In the genomic region with DNA sequence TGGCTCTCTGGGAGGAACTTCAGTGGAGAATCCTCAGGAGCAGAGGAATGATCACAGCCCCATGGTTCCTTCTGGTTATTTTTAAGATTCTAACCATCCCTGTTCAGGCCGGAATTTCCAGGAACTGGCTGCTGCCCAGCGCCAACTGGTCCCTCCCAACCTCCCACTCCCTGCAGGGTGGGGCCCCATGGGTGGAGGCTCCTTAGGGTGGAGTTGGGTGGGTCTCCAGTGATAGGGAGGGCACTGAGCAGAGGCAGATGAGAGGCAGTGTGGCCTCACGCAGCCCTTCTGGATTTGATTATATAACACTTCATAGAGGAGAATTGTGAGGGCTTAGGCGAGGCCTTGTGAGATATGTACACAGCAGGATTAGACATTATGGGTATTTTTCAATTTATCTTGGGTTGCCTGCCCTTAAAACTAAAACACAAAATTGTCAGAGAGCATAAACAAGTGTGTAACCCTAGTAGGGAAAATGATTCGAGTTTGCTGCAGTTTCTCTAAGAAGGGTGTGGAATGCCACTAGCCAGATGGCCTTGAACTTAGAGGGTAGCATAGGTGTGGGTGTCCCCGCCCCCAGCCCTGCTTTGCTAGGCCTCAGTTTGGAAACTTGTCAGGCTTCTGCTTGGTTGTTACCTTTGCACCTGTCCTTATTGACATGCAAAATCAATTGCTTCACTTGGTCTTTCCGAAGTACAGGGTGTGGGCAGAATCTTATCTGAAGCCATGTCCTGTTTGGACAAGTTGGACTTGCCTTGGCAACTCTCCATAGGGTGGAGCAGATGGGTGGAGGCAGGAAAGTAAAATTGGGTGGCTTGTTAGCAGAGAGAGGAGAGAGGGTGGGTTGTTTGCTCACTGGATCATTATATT, we compare ENCODE assay signal across 1 cellular context.
TF ChIP-seq lines count a peak whose summit lies in the region.

No MANE protein-coding gene starts in this region.

TF ChIP-seq in HepG2, 621 proteins besides CTCF, POLR2A, EP300 and RAD21 (continued from another document and continues in another):
- TF ChIP-seq, protein P1, sequence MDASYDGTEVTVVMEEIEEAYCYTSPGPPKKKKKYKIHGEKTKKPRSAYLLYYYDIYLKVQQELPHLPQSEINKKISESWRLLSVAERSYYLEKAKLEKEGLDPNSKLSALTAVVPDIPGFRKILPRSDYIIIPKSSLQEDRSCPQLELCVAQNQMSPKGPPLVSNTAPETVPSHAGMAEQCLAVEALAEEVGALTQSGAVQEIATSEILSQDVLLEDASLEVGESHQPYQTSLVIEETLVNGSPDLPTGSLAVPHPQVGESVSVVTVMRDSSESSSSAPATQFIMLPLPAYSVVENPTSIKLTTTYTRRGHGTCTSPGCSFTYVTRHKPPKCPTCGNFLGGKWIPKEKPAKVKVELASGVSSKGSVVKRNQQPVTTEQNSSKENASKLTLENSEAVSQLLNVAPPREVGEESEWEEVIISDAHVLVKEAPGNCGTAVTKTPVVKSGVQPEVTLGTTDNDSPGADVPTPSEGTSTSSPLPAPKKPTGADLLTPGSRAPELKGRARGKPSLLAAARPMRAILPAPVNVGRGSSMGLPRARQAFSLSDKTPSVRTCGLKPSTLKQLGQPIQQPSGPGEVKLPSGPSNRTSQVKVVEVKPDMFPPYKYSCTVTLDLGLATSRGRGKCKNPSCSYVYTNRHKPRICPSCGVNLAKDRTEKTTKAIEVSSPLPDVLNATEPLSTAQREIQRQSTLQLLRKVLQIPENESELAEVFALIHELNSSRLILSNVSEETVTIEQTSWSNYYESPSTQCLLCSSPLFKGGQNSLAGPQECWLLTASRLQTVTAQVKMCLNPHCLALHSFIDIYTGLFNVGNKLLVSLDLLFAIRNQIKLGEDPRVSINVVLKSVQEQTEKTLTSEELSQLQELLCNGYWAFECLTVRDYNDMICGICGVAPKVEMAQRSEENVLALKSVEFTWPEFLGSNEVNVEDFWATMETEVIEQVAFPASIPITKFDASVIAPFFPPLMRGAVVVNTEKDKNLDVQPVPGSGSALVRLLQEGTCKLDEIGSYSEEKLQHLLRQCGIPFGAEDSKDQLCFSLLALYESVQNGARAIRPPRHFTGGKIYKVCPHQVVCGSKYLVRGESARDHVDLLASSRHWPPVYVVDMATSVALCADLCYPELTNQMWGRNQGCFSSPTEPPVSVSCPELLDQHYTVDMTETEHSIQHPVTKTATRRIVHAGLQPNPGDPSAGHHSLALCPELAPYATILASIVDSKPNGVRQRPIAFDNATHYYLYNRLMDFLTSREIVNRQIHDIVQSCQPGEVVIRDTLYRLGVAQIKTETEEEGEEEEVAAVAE (CRISPR knock-in tag; IDR thresholded peaks at IDR 0.05; ENCODE audit: borderline replicate concordance): peak; percentile 42; the same call in 1 of the 2 replicates
- TF ChIP-seq, protein P2, sequence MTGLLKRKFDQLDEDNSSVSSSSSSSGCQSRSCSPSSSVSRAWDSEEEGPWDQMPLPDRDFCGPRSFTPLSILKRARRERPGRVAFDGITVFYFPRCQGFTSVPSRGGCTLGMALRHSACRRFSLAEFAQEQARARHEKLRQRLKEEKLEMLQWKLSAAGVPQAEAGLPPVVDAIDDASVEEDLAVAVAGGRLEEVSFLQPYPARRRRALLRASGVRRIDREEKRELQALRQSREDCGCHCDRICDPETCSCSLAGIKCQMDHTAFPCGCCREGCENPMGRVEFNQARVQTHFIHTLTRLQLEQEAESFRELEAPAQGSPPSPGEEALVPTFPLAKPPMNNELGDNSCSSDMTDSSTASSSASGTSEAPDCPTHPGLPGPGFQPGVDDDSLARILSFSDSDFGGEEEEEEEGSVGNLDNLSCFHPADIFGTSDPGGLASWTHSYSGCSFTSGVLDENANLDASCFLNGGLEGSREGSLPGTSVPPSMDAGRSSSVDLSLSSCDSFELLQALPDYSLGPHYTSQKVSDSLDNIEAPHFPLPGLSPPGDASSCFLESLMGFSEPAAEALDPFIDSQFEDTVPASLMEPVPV (CRISPR knock-in tag; IDR thresholded peaks at IDR 0.05): 0 out of 2 replicates have a peak, but pooled peaks have one; percentile 21
- no peak for TF ChIP-seq XRCC5 (optimal IDR thresholded peaks at IDR 0.05; ENCODE audit: low read length)
- TF ChIP-seq, protein P3, sequence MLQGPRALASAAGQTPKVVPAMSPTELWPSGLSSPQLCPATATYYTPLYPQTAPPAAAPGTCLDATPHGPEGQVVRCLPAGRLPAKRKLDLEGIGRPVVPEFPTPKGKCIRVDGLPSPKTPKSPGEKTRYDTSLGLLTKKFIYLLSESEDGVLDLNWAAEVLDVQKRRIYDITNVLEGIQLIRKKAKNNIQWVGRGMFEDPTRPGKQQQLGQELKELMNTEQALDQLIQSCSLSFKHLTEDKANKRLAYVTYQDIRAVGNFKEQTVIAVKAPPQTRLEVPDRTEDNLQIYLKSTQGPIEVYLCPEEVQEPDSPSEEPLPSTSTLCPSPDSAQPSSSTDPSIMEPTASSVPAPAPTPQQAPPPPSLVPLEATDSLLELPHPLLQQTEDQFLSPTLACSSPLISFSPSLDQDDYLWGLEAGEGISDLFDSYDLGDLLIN (CRISPR knock-in tag; IDR thresholded peaks at IDR 0.05; ENCODE audit: borderline replicate concordance): no peak
- TF ChIP-seq, protein P4, sequence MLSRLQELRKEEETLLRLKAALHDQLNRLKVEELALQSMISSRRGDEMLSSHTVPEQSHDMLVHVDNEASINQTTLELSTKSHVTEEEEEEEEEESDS (CRISPR knock-in tag; IDR thresholded peaks at IDR 0.05; ENCODE audit: borderline replicate concordance): no peak
- TF ChIP-seq, protein P5, sequence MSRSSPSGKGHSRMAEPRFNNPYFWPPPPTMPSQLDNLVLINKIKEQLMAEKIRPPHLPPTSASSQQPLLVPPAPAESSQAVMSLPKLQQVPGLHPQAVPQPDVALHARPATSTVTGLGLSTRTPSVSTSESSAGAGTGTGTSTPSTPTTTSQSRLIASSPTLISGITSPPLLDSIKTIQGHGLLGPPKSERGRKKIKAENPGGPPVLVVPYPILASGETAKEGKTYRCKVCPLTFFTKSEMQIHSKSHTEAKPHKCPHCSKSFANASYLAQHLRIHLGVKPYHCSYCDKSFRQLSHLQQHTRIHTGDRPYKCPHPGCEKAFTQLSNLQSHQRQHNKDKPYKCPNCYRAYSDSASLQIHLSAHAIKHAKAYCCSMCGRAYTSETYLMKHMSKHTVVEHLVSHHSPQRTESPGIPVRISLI (CRISPR knock-in tag; IDR thresholded peaks at IDR 0.05; ENCODE audit: borderline replicate concordance): peak; percentile 32; the same call in 1 of the 2 replicates
- TF ChIP-seq PAWR (CRISPR knock-in tag; IDR thresholded peaks at IDR 0.05; ENCODE audit: borderline replicate concordance): no peak
- TF ChIP-seq ZNF749 (CRISPR knock-in tag; IDR thresholded peaks at IDR 0.05; ENCODE audit: borderline replicate concordance): no peak
- no peak for TF ChIP-seq ZNF17 (CRISPR knock-in tag; IDR thresholded peaks at IDR 0.05)
- TF ChIP-seq MXI1 (IDR thresholded peaks at IDR 0.05; ENCODE audit: borderline replicate concordance, low read depth, low read length): no peak
- TF ChIP-seq, protein P6, sequence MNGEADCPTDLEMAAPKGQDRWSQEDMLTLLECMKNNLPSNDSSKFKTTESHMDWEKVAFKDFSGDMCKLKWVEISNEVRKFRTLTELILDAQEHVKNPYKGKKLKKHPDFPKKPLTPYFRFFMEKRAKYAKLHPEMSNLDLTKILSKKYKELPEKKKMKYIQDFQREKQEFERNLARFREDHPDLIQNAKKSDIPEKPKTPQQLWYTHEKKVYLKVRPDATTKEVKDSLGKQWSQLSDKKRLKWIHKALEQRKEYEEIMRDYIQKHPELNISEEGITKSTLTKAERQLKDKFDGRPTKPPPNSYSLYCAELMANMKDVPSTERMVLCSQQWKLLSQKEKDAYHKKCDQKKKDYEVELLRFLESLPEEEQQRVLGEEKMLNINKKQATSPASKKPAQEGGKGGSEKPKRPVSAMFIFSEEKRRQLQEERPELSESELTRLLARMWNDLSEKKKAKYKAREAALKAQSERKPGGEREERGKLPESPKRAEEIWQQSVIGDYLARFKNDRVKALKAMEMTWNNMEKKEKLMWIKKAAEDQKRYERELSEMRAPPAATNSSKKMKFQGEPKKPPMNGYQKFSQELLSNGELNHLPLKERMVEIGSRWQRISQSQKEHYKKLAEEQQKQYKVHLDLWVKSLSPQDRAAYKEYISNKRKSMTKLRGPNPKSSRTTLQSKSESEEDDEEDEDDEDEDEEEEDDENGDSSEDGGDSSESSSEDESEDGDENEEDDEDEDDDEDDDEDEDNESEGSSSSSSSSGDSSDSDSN (CRISPR knock-in tag; IDR thresholded peaks at IDR 0.05): peak; percentile 58
- TF ChIP-seq, protein P7, sequence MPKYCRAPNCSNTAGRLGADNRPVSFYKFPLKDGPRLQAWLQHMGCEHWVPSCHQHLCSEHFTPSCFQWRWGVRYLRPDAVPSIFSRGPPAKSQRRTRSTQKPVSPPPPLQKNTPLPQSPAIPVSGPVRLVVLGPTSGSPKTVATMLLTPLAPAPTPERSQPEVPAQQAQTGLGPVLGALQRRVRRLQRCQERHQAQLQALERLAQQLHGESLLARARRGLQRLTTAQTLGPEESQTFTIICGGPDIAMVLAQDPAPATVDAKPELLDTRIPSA (CRISPR knock-in tag; IDR thresholded peaks at IDR 0.05; ENCODE audit: borderline replicate concordance): no peak
- TF ChIP-seq, protein P8, sequence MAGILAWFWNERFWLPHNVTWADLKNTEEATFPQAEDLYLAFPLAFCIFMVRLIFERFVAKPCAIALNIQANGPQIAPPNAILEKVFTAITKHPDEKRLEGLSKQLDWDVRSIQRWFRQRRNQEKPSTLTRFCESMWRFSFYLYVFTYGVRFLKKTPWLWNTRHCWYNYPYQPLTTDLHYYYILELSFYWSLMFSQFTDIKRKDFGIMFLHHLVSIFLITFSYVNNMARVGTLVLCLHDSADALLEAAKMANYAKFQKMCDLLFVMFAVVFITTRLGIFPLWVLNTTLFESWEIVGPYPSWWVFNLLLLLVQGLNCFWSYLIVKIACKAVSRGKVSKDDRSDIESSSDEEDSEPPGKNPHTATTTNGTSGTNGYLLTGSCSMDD (CRISPR knock-in tag; IDR thresholded peaks at IDR 0.05): no peak
- TF ChIP-seq NFRKB (IDR thresholded peaks at IDR 0.05): no peak
- TF ChIP-seq ZNF615 (CRISPR knock-in tag; IDR thresholded peaks at IDR 0.05; ENCODE audit: borderline replicate concordance): peak; percentile 79; the same call in 1 of the 2 replicates
- TF ChIP-seq ZFP36 (IDR thresholded peaks at IDR 0.05; ENCODE audit: borderline replicate concordance, low read depth, low read length, partially characterized antibody): no peak
- no peak for TF ChIP-seq ZNF33A (CRISPR knock-in tag; IDR thresholded peaks at IDR 0.05; ENCODE audit: borderline replicate concordance)
- TF ChIP-seq ZBTB20 (CRISPR knock-in tag; IDR thresholded peaks at IDR 0.05; ENCODE audit: borderline replicate concordance, low read depth): peak; percentile 83; the same call in 1 of the 2 replicates
- TF ChIP-seq, protein P9, sequence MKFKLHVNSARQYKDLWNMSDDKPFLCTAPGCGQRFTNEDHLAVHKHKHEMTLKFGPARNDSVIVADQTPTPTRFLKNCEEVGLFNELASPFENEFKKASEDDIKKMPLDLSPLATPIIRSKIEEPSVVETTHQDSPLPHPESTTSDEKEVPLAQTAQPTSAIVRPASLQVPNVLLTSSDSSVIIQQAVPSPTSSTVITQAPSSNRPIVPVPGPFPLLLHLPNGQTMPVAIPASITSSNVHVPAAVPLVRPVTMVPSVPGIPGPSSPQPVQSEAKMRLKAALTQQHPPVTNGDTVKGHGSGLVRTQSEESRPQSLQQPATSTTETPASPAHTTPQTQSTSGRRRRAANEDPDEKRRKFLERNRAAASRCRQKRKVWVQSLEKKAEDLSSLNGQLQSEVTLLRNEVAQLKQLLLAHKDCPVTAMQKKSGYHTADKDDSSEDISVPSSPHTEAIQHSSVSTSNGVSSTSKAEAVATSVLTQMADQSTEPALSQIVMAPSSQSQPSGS (CRISPR knock-in tag; IDR thresholded peaks at IDR 0.05): peak; percentile 86
- peak; percentile 80 for TF ChIP-seq POLR2G (IDR thresholded peaks at IDR 0.05; ENCODE audit: low read depth, low read length)
- TF ChIP-seq ZNF264 (CRISPR knock-in tag; IDR thresholded peaks at IDR 0.05): 0 out of 2 replicates have a peak, but pooled peaks have one; percentile 3
- peak; percentile 92 for TF ChIP-seq NR2F6 (IDR thresholded peaks at IDR 0.05)
- peak; percentile 91 for TF ChIP-seq NR2F6 (CRISPR knock-in tag; IDR thresholded peaks at IDR 0.05)
- peak; percentile 83 for TF ChIP-seq PPARG (CRISPR knock-in tag; conservative IDR thresholded peaks at IDR 0.05)
- TF ChIP-seq, protein P10, sequence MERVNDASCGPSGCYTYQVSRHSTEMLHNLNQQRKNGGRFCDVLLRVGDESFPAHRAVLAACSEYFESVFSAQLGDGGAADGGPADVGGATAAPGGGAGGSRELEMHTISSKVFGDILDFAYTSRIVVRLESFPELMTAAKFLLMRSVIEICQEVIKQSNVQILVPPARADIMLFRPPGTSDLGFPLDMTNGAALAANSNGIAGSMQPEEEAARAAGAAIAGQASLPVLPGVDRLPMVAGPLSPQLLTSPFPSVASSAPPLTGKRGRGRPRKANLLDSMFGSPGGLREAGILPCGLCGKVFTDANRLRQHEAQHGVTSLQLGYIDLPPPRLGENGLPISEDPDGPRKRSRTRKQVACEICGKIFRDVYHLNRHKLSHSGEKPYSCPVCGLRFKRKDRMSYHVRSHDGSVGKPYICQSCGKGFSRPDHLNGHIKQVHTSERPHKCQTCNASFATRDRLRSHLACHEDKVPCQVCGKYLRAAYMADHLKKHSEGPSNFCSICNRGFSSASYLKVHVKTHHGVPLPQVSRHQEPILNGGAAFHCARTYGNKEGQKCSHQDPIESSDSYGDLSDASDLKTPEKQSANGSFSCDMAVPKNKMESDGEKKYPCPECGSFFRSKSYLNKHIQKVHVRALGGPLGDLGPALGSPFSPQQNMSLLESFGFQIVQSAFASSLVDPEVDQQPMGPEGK (CRISPR knock-in tag; IDR thresholded peaks at IDR 0.05): peak; percentile 94
- TF ChIP-seq ZNF251 (CRISPR knock-in tag; IDR thresholded peaks at IDR 0.05): no peak
- peak; percentile 83 for TF ChIP-seq ZNF644 (CRISPR knock-in tag; IDR thresholded peaks at IDR 0.05; ENCODE audit: low read depth)
- peak; percentile 48; the same call in 1 of the 2 replicates for TF ChIP-seq TAF1 (CRISPR knock-in tag; IDR thresholded peaks at IDR 0.05)
- TF ChIP-seq HNF4G (IDR thresholded peaks at IDR 0.05; ENCODE audit: borderline replicate concordance, low read depth, low read length): peak; percentile 99
- TF ChIP-seq HNF4G (CRISPR knock-in tag; IDR thresholded peaks at IDR 0.05; ENCODE audit: borderline replicate concordance, low read depth): peak; percentile 97
- TF ChIP-seq ZNF451 (CRISPR knock-in tag; IDR thresholded peaks at IDR 0.05): peak; percentile 40; the same call in 1 of the 2 replicates
